14 cellular contexts compared by ENCODE assay signal in genomic region chr10:24989867-24990266, GRCh38. TPM values are rescaled to one million over a fixed set of nuclear protein-coding genes. Genes with fewer than 3 reads are reported as not detected.
DNase-seq lines count a peak whose midpoint lies in the region; ATAC-seq and TF ChIP-seq lines count a peak whose summit lies in the region.
"Had no signal": no experiment of that assay in that cellular context is flagged by ENCODE, and none has a peak within 500 bp of the region (broad histone marks: within the 10 kb centered on the region; RNA-seq: fewer than 3 reads in every experiment).

No MANE protein-coding gene starts in this region.

- no peaks in the 10 kb centered on the region for H3K9me2 ChIP-seq in SK-N-SH

- H3K79me2 ChIP-seq in SK-N-SH (ENCODE audit: insufficient read depth): no peaks in the 10 kb centered on the region
- no peaks in the 10 kb centered on the region for H3K79me2 ChIP-seq in OCI-LY3 (ENCODE audit: low read length)

- H3K9me3 ChIP-seq in SK-N-SH: no peaks in the 10 kb centered on the region
- H3K9me3 ChIP-seq in OCI-LY3 (ENCODE audit: insufficient read depth, low read length): no peaks in the 10 kb centered on the region
- no peaks in the 10 kb centered on the region for H3K9me3 ChIP-seq in psoas muscle
- H3K9me3 ChIP-seq: neutrophil, transverse colon had no signal

- WGBS in SK-N-SH (ENCODE audit: low lambda C conversion rate): 4% methylated on average over 1 of the region's 1 CpG
- 3 to 15% (median 4%) methylated on average over 1 of the region's 1 CpG for WGBS in psoas muscle, 3 donors

- H2AFZ ChIP-seq in SK-N-SH (ENCODE audit: low read depth) (no peak overlapping the region), OCI-LY3 (ENCODE audit: low read depth, low read length) (no peak overlapping the region)

- H3K4me1 ChIP-seq in SK-N-SH (ENCODE audit: control insufficient read depth in 1 of 2, insufficient read depth in 2 of 2, low read depth in 1 of 2, low read length in 1 of 2) (no peaks in the 10 kb centered on the region), OCI-LY3 (ENCODE audit: low read length) (no peaks in the 10 kb centered on the region), psoas muscle (no peaks in the 10 kb centered on the region)
- H3K4me1 ChIP-seq: transverse colon had no signal

- POLR2A ChIA-PET in SK-N-SH (lab: Yijun Ruan, JAX): no interaction called here
- POLR2A ChIA-PET in naive thymus-derived CD8-positive, alpha-beta T cell (lab: Charles Lee): no interaction called here

- TF ChIP-seq CTCF in SK-N-SH (IDR thresholded peaks at IDR 0.05) (peak; percentile 60), OCI-LY3 (IDR thresholded peaks at IDR 0.05; ENCODE audit: low read depth, low read length) (peak; percentile 13; the same call in 1 of the 2 replicates), dorsolateral prefrontal cortex (IDR thresholded peaks at IDR 0.05 in 54 of 56, conservative IDR thresholded peaks at IDR 0.05 in 2 of 56; ENCODE audit: low read depth in 1 of 56, partially characterized antibody in 56 of 56) (peak in 54 of 56 donors; percentile 20 to 78 (median 54)), psoas muscle (IDR thresholded peaks at IDR 0.05) (peak; percentile 16)

- H3K27me3 Mint-ChIP-seq in naive thymus-derived CD8-positive, alpha-beta T cell: peaks cover 0 to 2% (median 0%) of the 10 kb centered on the region in 5 donors

- no peaks in the 10 kb centered on the region for H3K36me3 Mint-ChIP-seq in naive thymus-derived CD8-positive, alpha-beta T cell

- no peak for ATAC-seq in SK-N-SH treated with all-trans-retinoic acid at 6 μM for 48 hours
- no peak for ATAC-seq in psoas muscle
- no peak for ATAC-seq in naive thymus-derived CD8-positive, alpha-beta T cell
- ATAC-seq: activated T-cell treated with anti-CD3 and anti-CD28 coated beads, Interleukin-2, amount 50 U/mL, for 4 hours had no signal

- CTCF ChIA-PET in SK-N-SH (lab: Yijun Ruan, JAX): interaction anchor here (0.8 to 3.0 kb wide), 8 partner anchors 9 to 347 kb away, joined by 3 to 17 read pairs (median 4); partner anchors contain the start of genes ENKUR and THNSL1

- no peaks in the 10 kb centered on the region for H3K36me3 ChIP-seq in SK-N-SH (replicated peaks in 1 of 2; ENCODE audit: control insufficient read depth in 1 of 2, insufficient read depth in 2 of 2, low read length in 1 of 2)
- H3K36me3 ChIP-seq in OCI-LY3 (replicated peaks; ENCODE audit: low read depth, low read length): no peaks in the 10 kb centered on the region
- no peaks in the 10 kb centered on the region for H3K36me3 ChIP-seq in psoas muscle (ENCODE audit: insufficient read depth in 1 of 2, low read depth in 1 of 2)
- H3K36me3 ChIP-seq: neutrophil, transverse colon had no signal

- DNase-seq in SK-N-SH: no peak
- DNase-seq in dorsolateral prefrontal cortex: no peak
- no peak for DNase-seq in psoas muscle
- no peak for DNase-seq in cerebellar nuclear complex (lab: John Stamatoyannopoulos, UW)
- DNase-seq in activated CD8-positive, alpha-beta memory T cell treated with anti-CD3 and anti-CD28 coated beads for 24 hours: no peak
- no peak for DNase-seq in naive thymus-derived CD8-positive, alpha-beta T cell
- DNase-seq: activated CD4-positive, alpha-beta T cell treated with anti-CD3 and anti-CD28 coated beads for 4 hours; activated T-cell treated with anti-CD3 and anti-CD28 coated beads, Interleukin-2, amount 50 U/mL, for 4 hours; effector memory CD4-positive, alpha-beta T cell; transverse colon had no signal

- intact Hi-C loops in dorsolateral prefrontal cortex (cut with DNase I) (loop anchor here in 1 of 2 donors (5.0 to 10.0 kb wide), 3 partner anchors 33 to 348 kb away; partner anchors contain the start of gene ARHGAP21), psoas muscle (cut with DNase I) (loop anchor here in 1 of 2 donors (5.0 kb wide), 1 partner anchor 348 kb away; no protein-coding TSS in a partner anchor)

- H3K4me3 ChIP-seq in SK-N-SH (ENCODE audit: low read depth in 2 of 2, low read length in 1 of 2) (no peak overlapping the region), OCI-LY3 (ENCODE audit: low read length) (no peak overlapping the region), dorsolateral prefrontal cortex (no peak overlapping the region), psoas muscle (no peak overlapping the region)
- H3K4me3 ChIP-seq: transverse colon had no signal

- H3K9ac ChIP-seq in SK-N-SH: no peak overlapping the region
- H3K9ac ChIP-seq in OCI-LY3 (ENCODE audit: low read length): no peak overlapping the region

- H3K27ac ChIP-seq in SK-N-SH (ENCODE audit: low read depth in 2 of 2, low read length in 1 of 2) (no peak overlapping the region), OCI-LY3 (ENCODE audit: low read length) (no peak overlapping the region), dorsolateral prefrontal cortex (peak overlapping the region in 23 of 59 donors; percentile 1 to 79 (median 65)), psoas muscle (no peak overlapping the region)
- H3K27ac ChIP-seq: neutrophil, transverse colon had no signal

- TF ChIP-seq EP300 in SK-N-SH (IDR thresholded peaks at IDR 0.05; ENCODE audit: borderline replicate concordance in 1 of 2, low read depth in 1 of 2, low read length in 1 of 2): no peak

- no peaks in the 10 kb centered on the region for H3K4me1 Mint-ChIP-seq in naive thymus-derived CD8-positive, alpha-beta T cell

- no peak overlapping the region for H3K4me3 Mint-ChIP-seq in naive thymus-derived CD8-positive, alpha-beta T cell
- H3K4me3 Mint-ChIP-seq: activated T-cell treated with anti-CD3 and anti-CD28 coated beads, Interleukin-2, amount 50 U/mL, for 4 hours; T-helper 1 cell treated with Interleukin-12 subunit alpha and Interleukin-12 subunit beta and Interleukin-4 antibody, amounts not matched to agents 30 μg/mL and 1 μg/mL, for 36 hours had no signal

- no peaks in the 10 kb centered on the region for H4K20me1 ChIP-seq in SK-N-SH (ENCODE audit: insufficient read depth)
- no peaks in the 10 kb centered on the region for H4K20me1 ChIP-seq in OCI-LY3 (ENCODE audit: insufficient read depth, low read length)

- H3F3A ChIP-seq in SK-N-SH (replicated peaks; ENCODE audit: insufficient read depth): no peaks in the 10 kb centered on the region

- no peak overlapping the region for H3K27ac Mint-ChIP-seq in naive thymus-derived CD8-positive, alpha-beta T cell
- H3K27ac Mint-ChIP-seq: T-helper 1 cell treated with Interleukin-12 subunit alpha and Interleukin-12 subunit beta and Interleukin-4 antibody, amounts not matched to agents 30 μg/mL and 1 μg/mL, for 36 hours had no signal

- no peak overlapping the region for H3K4me2 ChIP-seq in SK-N-SH
- H3K4me2 ChIP-seq in OCI-LY3 (ENCODE audit: low read length): no peak overlapping the region

- H3K27me3 ChIP-seq in SK-N-SH (ENCODE audit: insufficient read depth) (no peaks in the 10 kb centered on the region), OCI-LY3 (ENCODE audit: low read depth, low read length) (no peaks in the 10 kb centered on the region), dorsolateral prefrontal cortex (no peaks in the 10 kb centered on the region), psoas muscle (ENCODE audit: insufficient read depth in 3 of 3, low read length in 2 of 3) (no peaks in the 10 kb centered on the region)
- H3K27me3 ChIP-seq: transverse colon had no signal

- H3K9me3 Mint-ChIP-seq in naive thymus-derived CD8-positive, alpha-beta T cell: no peaks in the 10 kb centered on the region
- H3K9me3 Mint-ChIP-seq: activated T-cell treated with anti-CD3 and anti-CD28 coated beads, Interleukin-2, amount 50 U/mL, for 4 hours; T-helper 1 cell treated with Interleukin-12 subunit alpha and Interleukin-12 subunit beta and Interleukin-4 antibody, amounts not matched to agents 30 μg/mL and 1 μg/mL, for 36 hours had no signal

- peak; percentile 45; the same call in 1 of the 2 replicates for TF ChIP-seq RAD21 in SK-N-SH (IDR thresholded peaks at IDR 0.05; ENCODE audit: low read length)

TF ChIP-seq in SK-N-SH, 30 proteins besides CTCF, POLR2A, EP300 and RAD21:
- TF ChIP-seq CHD2 (IDR thresholded peaks at IDR 0.05; ENCODE audit: low read length, partially characterized antibody): no peak
- TF ChIP-seq NFIC (IDR thresholded peaks at IDR 0.05; ENCODE audit: borderline replicate concordance): peak; percentile 28; the same call in 1 of the 2 replicates

TF ChIP-seq in SK-N-SH treated with all-trans-retinoic acid at 6 μM for 48 hours, 23 proteins besides CTCF, POLR2A, EP300 and RAD21 (continues in another document):
- TF ChIP-seq ZFP30 (CRISPR knock-in tag; IDR thresholded peaks at IDR 0.05): no peak

RNA-seq across cellular contexts. Expression of gene ENKUR, which starts 26.1 kb away (rescaled TPM):
- 0.06 and 0.13 TPM in 2 replicates for polyA plus RNA-seq in SK-N-SH (2012; rRNA removed)
- polyA plus RNA-seq in SK-N-SH (2012; cell fraction: cytosol; rRNA removed): 0.14 and 0.26 TPM in 2 replicates
- 0.02 and 0.20 TPM in 2 replicates for polyA plus RNA-seq in SK-N-SH (2012; cell fraction: nucleus; rRNA removed)
- total RNA-seq in dorsolateral prefrontal cortex: 10 to 100 TPM in 13 of 120 experiments, 1 to 10 TPM in 107; 2.2 to 13.6 (median 6.8) TPM
- not detected for total RNA-seq in psoas muscle
- polyA plus RNA-seq in psoas muscle: under 1 TPM in 2 of 3 donors, not detected in 1; 0.03 to 0.05 TPM
- total RNA-seq in naive thymus-derived CD8-positive, alpha-beta T cell: not detected
- not detected for polyA plus RNA-seq in naive thymus-derived CD8-positive, alpha-beta T cell
- total RNA-seq: activated T-cell treated with anti-CD3 and anti-CD28 coated beads, Interleukin-2, amount 50 U/mL, for 4 hours had no signal

RNA-seq across cellular contexts. Expression of gene THNSL1, which starts 26.5 kb away (rescaled TPM):
- 1.3 and 1.9 TPM in 2 replicates for polyA plus RNA-seq in SK-N-SH (2012; rRNA removed)
- polyA plus RNA-seq in SK-N-SH (2012; cell fraction: cytosol; rRNA removed): 2.2 and 2.7 TPM in 2 replicates
- polyA plus RNA-seq in SK-N-SH (2012; cell fraction: nucleus; rRNA removed): 0.66 and 1.3 TPM in 2 replicates
- total RNA-seq in dorsolateral prefrontal cortex: 10 to 100 TPM in 70 of 120 experiments, 1 to 10 TPM in 50; 5.6 to 16.0 (median 10.5) TPM
- 1 to 10 TPM; 2.0 to 8.7 (median 5.7) TPM for total RNA-seq in psoas muscle
- 1 to 10 TPM; 2.0 to 4.6 (median 2.7) TPM for polyA plus RNA-seq in psoas muscle
- 1 to 10 TPM; 8.1 to 8.8 TPM for total RNA-seq in naive thymus-derived CD8-positive, alpha-beta T cell
- polyA plus RNA-seq in naive thymus-derived CD8-positive, alpha-beta T cell: 10 to 100 TPM in 1 of 3 donors, 1 to 10 TPM in 2; 5.4 to 12.2 (median 8.1) TPM

RNA-seq across cellular contexts. Expression of gene PRTFDC1, which starts 37.5 kb away (rescaled TPM):
- polyA plus RNA-seq in SK-N-SH (2012; rRNA removed): 6.6 and 8.1 TPM in 2 replicates
- polyA plus RNA-seq in SK-N-SH (2012; cell fraction: cytosol; rRNA removed): 10.8 and 12.0 TPM in 2 replicates
- 5.0 and 9.9 TPM in 2 replicates for polyA plus RNA-seq in SK-N-SH (2012; cell fraction: nucleus; rRNA removed)
- 10 to 100 TPM; 15.2 to 51.9 (median 26.9) TPM for total RNA-seq in dorsolateral prefrontal cortex
- under 1 TPM; 0.17 to 0.84 (median 0.46) TPM for total RNA-seq in psoas muscle
- polyA plus RNA-seq in psoas muscle: under 1 TPM; 0.14 to 0.51 (median 0.43) TPM
- 1 to 10 TPM; 1.8 to 3.1 TPM for total RNA-seq in naive thymus-derived CD8-positive, alpha-beta T cell
- 1 to 10 TPM in 1 of 3 donors, under 1 TPM in 2; 0.93 to 1.7 (median 0.94) TPM for polyA plus RNA-seq in naive thymus-derived CD8-positive, alpha-beta T cell
